Comparison of ENCODE assay signal across 15 cellular contexts in the genomic region with DNA sequence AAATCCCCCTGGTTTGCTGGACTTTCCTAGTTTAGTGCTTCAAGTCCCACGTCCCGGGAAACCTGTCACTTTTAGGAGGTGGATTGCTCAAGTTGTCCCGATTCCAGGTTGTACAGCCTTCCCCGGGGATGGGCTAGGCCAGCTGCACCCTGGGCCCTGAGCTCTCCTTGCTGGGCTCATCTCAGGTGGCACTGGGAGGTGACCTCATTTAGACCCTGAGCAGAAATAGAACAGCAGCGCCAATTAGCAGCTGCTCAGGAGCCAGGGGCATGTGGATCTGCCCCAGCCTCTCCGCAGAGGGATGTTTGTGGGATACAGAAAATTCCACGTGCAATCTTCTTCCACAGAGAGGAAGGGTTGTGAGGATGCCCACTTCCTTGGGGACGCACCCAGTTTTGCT.
"Had no signal": no experiment of that assay in that cellular context is flagged by ENCODE, and none has a peak within 500 bp of the region (broad histone marks: within the 10 kb centered on the region; RNA-seq: fewer than 3 reads in every experiment).

No MANE protein-coding gene starts in this region.

- H3K27ac Mint-ChIP-seq: activated naive CD8-positive, alpha-beta T cell; dendritic cell treated with granulocyte-macrophage colony-stimulating factor and Interleukin-4, amounts not matched to agents 40 ng/mL and 50 ng/mL, for 4 days; effector memory CD8-positive, alpha-beta T cell; stimulated activated effector memory CD8-positive, alpha-beta T cell treated with anti-CD3 and anti-CD28 coated beads, Interleukin-12 subunit alpha, Interleukin-12 subunit beta, amount 100 ng/mL, for 72 hours had no signal

- H2AFZ ChIP-seq: hepatocyte, parathyroid adenoma had no signal

- H3K9ac ChIP-seq: parathyroid adenoma had no signal

- H3K9me3 ChIP-seq: mucosa of descending colon, tibial artery, vagina had no signal

- H3K36me3 ChIP-seq: tibial artery, vagina had no signal

- H3K4me3 Mint-ChIP-seq: activated naive CD8-positive, alpha-beta T cell; dendritic cell treated with granulocyte-macrophage colony-stimulating factor and Interleukin-4, amounts not matched to agents 40 ng/mL and 50 ng/mL, for 4 days; effector memory CD8-positive, alpha-beta T cell; stimulated activated effector memory CD8-positive, alpha-beta T cell treated with anti-CD3 and anti-CD28 coated beads, Interleukin-12 subunit alpha, Interleukin-12 subunit beta, amount 100 ng/mL, for 72 hours had no signal

- ATAC-seq: effector memory CD8-positive, alpha-beta T cell; mucosa of descending colon; stimulated activated effector memory CD8-positive, alpha-beta T cell treated with anti-CD3 and anti-CD28 coated beads, Interleukin-12 subunit alpha, Interleukin-12 subunit beta, amount 100 ng/mL, for 72 hours had no signal

- H3K4me1 ChIP-seq: parathyroid adenoma had no signal

- DNase-seq: activated effector memory CD4-positive, alpha-beta T cell treated with Interleukin-2 at 50 U/mL for 16 hours; activated T-cell treated with anti-CD3 and anti-CD28 coated beads, Interleukin-2, amount 50 U/mL, for 1 hour; amygdala; cerebellar nuclear complex; effector memory CD8-positive, alpha-beta T cell; mammary epithelial cell; tibial artery had no signal

- H3K4me2 ChIP-seq: hepatocyte had no signal

- H3K27ac ChIP-seq: epithelial cell of prostate, hepatocyte, parathyroid adenoma, tibial artery, vagina had no signal

- H3K79me2 ChIP-seq: hepatocyte, parathyroid adenoma had no signal

- H3K27me3 Mint-ChIP-seq: activated naive CD8-positive, alpha-beta T cell; effector memory CD8-positive, alpha-beta T cell had no signal

- H3K4me3 ChIP-seq: hepatocyte, mucosa of descending colon, tibial artery, vagina had no signal

- H3K36me3 Mint-ChIP-seq: activated naive CD8-positive, alpha-beta T cell; stimulated activated effector memory CD8-positive, alpha-beta T cell treated with anti-CD3 and anti-CD28 coated beads, Interleukin-12 subunit alpha, Interleukin-12 subunit beta, amount 100 ng/mL, for 72 hours had no signal

- H3K9me3 Mint-ChIP-seq: effector memory CD8-positive, alpha-beta T cell had no signal

- H3K27me3 ChIP-seq: hepatocyte, vagina had no signal
